19 cellular contexts compared by ENCODE assay signal in the genomic region with DNA sequence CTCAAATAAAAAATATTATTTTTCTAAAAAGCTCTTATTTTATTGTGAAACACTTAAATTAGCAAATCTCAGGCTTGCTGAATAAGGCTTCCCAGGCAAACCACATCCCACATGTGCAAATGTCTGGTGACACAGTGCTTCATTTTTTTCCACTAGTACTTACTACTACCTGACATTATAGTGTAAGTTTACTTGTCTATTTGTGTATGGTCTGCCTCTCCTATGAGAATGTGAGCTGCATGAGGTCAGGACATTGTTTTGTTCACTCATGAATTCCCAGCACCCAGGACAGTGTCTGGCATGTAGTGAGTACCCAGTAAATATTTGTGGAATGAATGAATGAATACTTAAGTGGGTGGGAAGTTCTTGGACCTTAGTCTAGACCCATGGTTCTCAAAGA.
"Had no signal": no experiment of that assay in that cellular context is flagged by ENCODE, and none has a peak within 500 bp of the region (broad histone marks: within the 10 kb centered on the region; RNA-seq: fewer than 3 reads in every experiment).

No MANE protein-coding gene starts in this region.

- H3K4me3 ChIP-seq: breast epithelium, dorsolateral prefrontal cortex, esophagus muscularis mucosa, hepatocyte, mucosa of descending colon, psoas muscle, sigmoid colon, suprapubic skin had no signal

- H3K9me3 Mint-ChIP-seq: naive thymus-derived CD8-positive, alpha-beta T cell; type B pancreatic cell had no signal

- FAIRE-seq: endometrium had no signal

- H3K4me3 Mint-ChIP-seq: activated CD4-positive, alpha-beta T cell treated with anti-CD3 and anti-CD28 coated beads, Interleukin-2, amount 10 ng/mL, durations not matched to agents 7 days and 5 days; naive thymus-derived CD8-positive, alpha-beta T cell; type B pancreatic cell had no signal

- ATAC-seq: activated naive CD4-positive, alpha-beta T cell treated with anti-CD3 and anti-CD28 coated beads, Interleukin-2, amount 50 U/mL, for 72 hours; naive thymus-derived CD8-positive, alpha-beta T cell; psoas muscle had no signal

- H3K9me3 ChIP-seq: breast epithelium, esophagus muscularis mucosa, mucosa of descending colon, psoas muscle, sigmoid colon, SK-N-SH, suprapubic skin had no signal

- H3K36me3 Mint-ChIP-seq: type B pancreatic cell had no signal

- H3K9ac ChIP-seq: SK-N-SH had no signal

- H3K27me3 ChIP-seq: breast epithelium, dorsolateral prefrontal cortex, hepatocyte, sigmoid colon, suprapubic skin had no signal

- H3K27ac Mint-ChIP-seq: activated naive CD4-positive, alpha-beta T cell treated with anti-CD3 and anti-CD28 coated beads, Interleukin-2, amount 50 U/mL, for 72 hours; type B pancreatic cell had no signal

- DNase-seq: activated CD4-positive, alpha-beta T cell treated with anti-CD3 and anti-CD28 coated beads, Interleukin-2, amount 10 ng/mL, durations not matched to agents 7 days and 5 days; activated effector memory CD4-positive, alpha-beta T cell treated with anti-CD3 and anti-CD28 coated beads, Interleukin-2, amount 50 U/mL, for 16 hours; dorsolateral prefrontal cortex; mammary epithelial cell; mucosa of descending colon; naive thymus-derived CD8-positive, alpha-beta T cell; psoas muscle; sigmoid colon; SK-N-SH; stimulated activated CD4-positive, alpha-beta T cell treated with anti-CD3 and anti-CD28 coated beads, Interleukin-12 subunit alpha, Interleukin-12 subunit beta, amount 100 ng/mL, for 4 hours; stimulated activated naive CD4-positive, alpha-beta T cell; T-helper 1 cell had no signal

- H3K36me3 ChIP-seq: breast epithelium, esophagus muscularis mucosa, sigmoid colon, suprapubic skin had no signal

- H3K27me3 Mint-ChIP-seq: activated CD4-positive, alpha-beta T cell treated with anti-CD3 and anti-CD28 coated beads, Interleukin-2, amount 10 ng/mL, durations not matched to agents 7 days and 5 days; naive thymus-derived CD8-positive, alpha-beta T cell; type B pancreatic cell had no signal
